1 cellular context compared by ENCODE assay signal in genomic region chr12:93875157-93875556, GRCh38.
TF ChIP-seq lines count a peak whose summit lies in the region.

No MANE protein-coding gene starts in this region.

TF ChIP-seq in HepG2, 621 proteins besides CTCF, POLR2A, EP300 and RAD21 (continued from another document):
- TF ChIP-seq AKNA (CRISPR knock-in tag; IDR thresholded peaks at IDR 0.05; ENCODE audit: borderline replicate concordance) (no peak), SIN3A (IDR thresholded peaks at IDR 0.05; ENCODE audit: borderline replicate concordance, low read depth, low read length) (no peak), ZNF225 (CRISPR knock-in tag; IDR thresholded peaks at IDR 0.05) (no peak), ZHX2 (IDR thresholded peaks at IDR 0.05; ENCODE audit: low read depth) (no peak), ZHX2 (CRISPR knock-in tag; IDR thresholded peaks at IDR 0.05; ENCODE audit: borderline replicate concordance) (no peak), SMARCC2 (IDR thresholded peaks at IDR 0.05) (no peak)
